Comparison of ENCODE assay signal across 20 cellular contexts in genomic region chr4:95601342-95601741, GRCh38. TPM values are rescaled to one million over a fixed set of nuclear protein-coding genes. Genes with fewer than 3 reads are reported as not detected.
"Had no signal": no experiment of that assay in that cellular context is flagged by ENCODE, and none has a peak within 500 bp of the region (broad histone marks: within the 10 kb centered on the region; RNA-seq: fewer than 3 reads in every experiment).

No MANE protein-coding gene starts in this region.

- DNase-seq: effector CD4-positive, alpha-beta T cell; endodermal cell; erythroblast; head of caudate nucleus; hippocampal formation; left colon; left ventricle myocardium superior; midbrain; nucleus accumbens; ovary; right cardiac atrium; small intestine; stimulated activated CD4-positive, alpha-beta T cell treated with anti-CD3 and anti-CD28 coated beads, Interleukin-12 subunit alpha, Interleukin-12 subunit beta, amount 100 ng/mL, for 4 hours; stimulated activated naive CD4-positive, alpha-beta T cell; stomach; substantia nigra; transverse colon had no signal

RNA-seq across cellular contexts. Expression of gene UNC5C, which starts 52.6 kb away (rescaled TPM):
- total RNA-seq: dermis microvascular lymphatic vessel endothelial cell; foreskin keratinocyte; natural killer cell treated with Interleukin-12 subunit alpha and Interleukin-12 subunit beta and Interleukin-15 and Interleukin-18, amount 100 ng/mL, for 72 hours had no signal
